Comparison of ENCODE assay signal across 26 cellular contexts in genomic region chr1:32234792-32235191, GRCh38. TPM values are rescaled to one million over a fixed set of nuclear protein-coding genes. Genes with fewer than 3 reads are reported as not detected.
DNase-seq lines count a peak whose midpoint lies in the region; ATAC-seq lines count a peak whose summit lies in the region.
"Had no signal": no experiment of that assay in that cellular context is flagged by ENCODE, and none has a peak within 500 bp of the region (broad histone marks: within the 10 kb centered on the region; RNA-seq: fewer than 3 reads in every experiment).

No MANE protein-coding gene starts in this region.

- no peak overlapping the region for H3K4ac ChIP-seq in trophoblast cell (ENCODE audit: low read depth, low read length)

- DNase-seq in GM23248 (no peak), NCI-H526 treated with DMSO at 0.1 percent for 48 hours (lab: John Stamatoyannopoulos, UW) (peak; percentile 28), cerebellar cortex (ENCODE audit: low spot score) (peak; percentile 51), trophoblast cell (no peak), DMS79 (lab: John Stamatoyannopoulos, UW) (no peak)
- DNase-seq: activated CD4-positive, CD25-positive, alpha-beta regulatory T cell treated with anti-CD3 and anti-CD28 coated beads, Interleukin-2, amount 50 U/mL, for 72 hours; activated naive CD4-positive, alpha-beta T cell treated with anti-CD3 and anti-CD28 coated beads for 36 hours; activated T-cell treated with anti-CD3 and anti-CD28 coated beads, Interleukin-2, amount 50 U/mL, for 72 hours; CD4-positive, CD25-positive, alpha-beta regulatory T cell; DMS 273 treated with DMSO at 0.1 percent for 48 hours; left lung; midbrain; NCI-H510A treated with DMSO at 0.1 percent for 48 hours; stimulated activated CD4-positive, alpha-beta T cell treated with anti-CD3 and anti-CD28 coated beads, Interleukin-1b, Interleukin-23, amount 100 ng/mL, for 48 hours had no signal

- H3K36me3 ChIP-seq in GM23248 (ENCODE audit: low read depth) (peaks cover 16% of the 10 kb centered on the region), trophoblast cell (ENCODE audit: control insufficient read depth in 1 of 2, insufficient read depth in 2 of 2, low read length in 2 of 2) (peaks cover 9 to 22% of the 10 kb centered on the region in 2 experiments)

- H3K4me3 ChIP-seq in GM23248 (no peak overlapping the region), trophoblast cell (ENCODE audit: low read depth, low read length) (peak overlapping the region; percentile 19)
- H3K4me3 ChIP-seq: left lung, vagina had no signal

- no peak overlapping the region for H2BK5ac ChIP-seq in trophoblast cell (ENCODE audit: low read depth, low read length, poor library complexity)

- H3K9me2 ChIP-seq in GM23248 (ENCODE audit: insufficient read depth), result no peaks in the 10 kb centered on the region

- H4K91ac ChIP-seq in trophoblast cell (ENCODE audit: low read depth, low read length), result no peak overlapping the region

- no peak overlapping the region for H3K14ac ChIP-seq in trophoblast cell (ENCODE audit: low read length)

- no peak overlapping the region for H2BK120ac ChIP-seq in trophoblast cell (ENCODE audit: insufficient read depth, low read length, poor library complexity)

- H3K27me3 ChIP-seq in GM23248 (replicated peaks; ENCODE audit: insufficient read depth) (no peaks in the 10 kb centered on the region), trophoblast cell (ENCODE audit: insufficient read depth, low read length) (no peaks in the 10 kb centered on the region)
- H3K27me3 ChIP-seq: vagina had no signal

- peaks cover 34% of the 10 kb centered on the region for H3F3A ChIP-seq in GM23248 (ENCODE audit: insufficient read depth)

- 92 to 98% methylated on average over 7 of the region's 7 CpGs for WGBS in GM23248 (ENCODE audit: low coverage in 1 of 2, low lambda C conversion rate in 2 of 2, missing lambda C conversion rate in 2 of 2), 2 experiments
- no CpG with 5 or more reads among the region's 7 CpGs for WGBS in trophoblast cell (ENCODE audit: extremely low coverage, insufficient coverage, insufficient read length)

- H3K27ac ChIP-seq in GM23248 (peak overlapping the region; percentile 91), trophoblast cell (ENCODE audit: low read depth, low read length) (no peak overlapping the region)
- H3K27ac ChIP-seq: HL-60, vagina had no signal

- no peak overlapping the region for H4K12ac ChIP-seq in trophoblast cell (ENCODE audit: low read depth, low read length)

- H3K23ac ChIP-seq in trophoblast cell (ENCODE audit: low read length), result no peak overlapping the region

- H4K20me1 ChIP-seq in GM23248 (ENCODE audit: insufficient read depth), result no peaks in the 10 kb centered on the region

- ATAC-seq in HG03175 (IDR thresholded peaks at IDR 0.05; ENCODE audit: unreplicated experiment), result no peak
- ATAC-seq in HG02885 (IDR thresholded peaks at IDR 0.05; ENCODE audit: poor library complexity, unreplicated experiment), result no peak
- ATAC-seq: activated T-cell treated with anti-CD3 and anti-CD28 coated beads, Interleukin-2, amount 50 U/mL, for 72 hours; left lung; Right ventricle myocardium inferior had no signal

- no peaks in the 10 kb centered on the region for H3K79me2 ChIP-seq in GM23248 (ENCODE audit: insufficient read depth)
- no peaks in the 10 kb centered on the region for H3K79me2 ChIP-seq in trophoblast cell (ENCODE audit: control insufficient read depth, insufficient read depth, low read length, poor library complexity)

- H3K79me1 ChIP-seq in trophoblast cell (ENCODE audit: low read length), result no peaks in the 10 kb centered on the region

- no peak overlapping the region for H3K18ac ChIP-seq in trophoblast cell (ENCODE audit: low read length)

- H2AFZ ChIP-seq in GM23248 (no peak overlapping the region), trophoblast cell (ENCODE audit: insufficient read depth, low read length, poor library complexity) (no peak overlapping the region)

- 0 out of 2 replicates have a peak overlapping the region, but pooled peaks have one; percentile 65 for H3K9ac ChIP-seq in GM23248
- H3K9ac ChIP-seq in trophoblast cell (ENCODE audit: low read length), result no peak overlapping the region

- H3K9me3 ChIP-seq in GM23248 (ENCODE audit: low read depth) (no peaks in the 10 kb centered on the region), trophoblast cell (ENCODE audit: insufficient read depth, low read depth, low read length) (no peaks in the 10 kb centered on the region)
- H3K9me3 ChIP-seq: left lung, vagina had no signal

- H2BK12ac ChIP-seq in trophoblast cell (ENCODE audit: low read length), result no peak overlapping the region

- H4K8ac ChIP-seq in trophoblast cell (ENCODE audit: low read depth, low read length), result no peak overlapping the region

- H3K4me2 ChIP-seq in GM23248 (ENCODE audit: unreplicated experiment) (no peak overlapping the region), trophoblast cell (ENCODE audit: low read length) (no peak overlapping the region)

- H2AK5ac ChIP-seq in trophoblast cell (ENCODE audit: low read length), result no peak overlapping the region

- H3K4me1 ChIP-seq in GM23248 (ENCODE audit: insufficient read depth), result peaks cover 16% of the 10 kb centered on the region
- H3K4me1 ChIP-seq in trophoblast cell (ENCODE audit: control insufficient read depth in 1 of 2, insufficient read depth in 2 of 2, low read length in 2 of 2), result peaks cover 0 to 3% of the 10 kb centered on the region in 2 experiments

- in situ Hi-C loops in GM23248 (cut with MboI), result no loop called here

RNA-seq across cellular contexts. Expression of gene FAM167B, which starts 12.2 kb away (rescaled TPM):
- 3.0 and 4.2 TPM in 2 replicates for total RNA-seq in GM23248 (2014; rRNA removed; shearing (Covaris generic))
- 5.0 and 5.1 TPM in 2 replicates for polyA plus RNA-seq in GM23248 (2016; fragmentation: Nextera tagmentation; extraction: Ambion mirVana)
- polyA plus RNA-seq in trophoblast cell (2013), result 0.29 and 0.37 TPM in 2 replicates
- polyA plus RNA-seq: CD4-positive, CD25-positive, alpha-beta regulatory T cell had no signal

RNA-seq across cellular contexts. Expression of gene EIF3I, which starts 12.6 kb away (rescaled TPM):
- 266 and 286 TPM in 2 replicates for total RNA-seq in GM23248 (2014; rRNA removed; shearing (Covaris generic))
- polyA plus RNA-seq in GM23248 (2016; fragmentation: Nextera tagmentation; extraction: Ambion mirVana), result 259 and 265 TPM in 2 replicates
- 160 TPM in 2 replicates for polyA plus RNA-seq in trophoblast cell (2013)

RNA-seq across cellular contexts. Expression of gene TMEM234, which starts 12.6 kb away (rescaled TPM):
- 12.5 and 23.5 TPM in 2 replicates for total RNA-seq in GM23248 (2014; rRNA removed; shearing (Covaris generic))
- 25.6 and 26.1 TPM in 2 replicates for polyA plus RNA-seq in GM23248 (2016; fragmentation: Nextera tagmentation; extraction: Ambion mirVana)
- 10.1 and 10.9 TPM in 2 replicates for polyA plus RNA-seq in trophoblast cell (2013)

RNA-seq across cellular contexts. Expression of gene LCK, which starts 16.3 kb away (rescaled TPM):
- total RNA-seq in GM23248 (2014; rRNA removed; shearing (Covaris generic)), result not detected in 2 replicates
- polyA plus RNA-seq in GM23248 (2016; fragmentation: Nextera tagmentation; extraction: Ambion mirVana), result 0.24 TPM in 1 of 2 replicates, not detected in the other
- polyA plus RNA-seq in trophoblast cell (2013), result 0.17 and 0.25 TPM in 2 replicates
- total RNA-seq: endothelial cell of umbilical vein, temporal lobe had no signal

RNA-seq across cellular contexts. Expression of gene DCDC2B, which starts 25.9 kb away (rescaled TPM):
- total RNA-seq in GM23248 (2014; rRNA removed; shearing (Covaris generic)), result not detected in 2 replicates
- polyA plus RNA-seq in GM23248 (2016; fragmentation: Nextera tagmentation; extraction: Ambion mirVana), result 0.21 and 0.25 TPM in 2 replicates
- polyA plus RNA-seq in trophoblast cell (2013), result not detected in 2 replicates
- total RNA-seq: activated naive CD4-positive, alpha-beta T cell treated with anti-CD3 and anti-CD28 coated beads for 36 hours; cardiac septum; CD4-positive, CD25-positive, alpha-beta regulatory T cell; dermis microvascular lymphatic vessel endothelial cell; endothelial cell of umbilical vein; M059J; progenitor cell of endocrine pancreas; Right ventricle myocardium inferior; skeletal muscle tissue; temporal lobe; vagina had no signal
- polyA plus RNA-seq: endothelial cell of umbilical vein had no signal

Comparison
In these comparisons a context has a peak if more than half of its experiments do, and no peak if none do; other contexts are left out.
1. DNase-seq: peak in NCI-H526 treated with DMSO at 0.1 percent for 48 hours (single experiment) and cerebellar cortex (single experiment); none in GM23248 (single experiment), trophoblast cell (0 of 2) and DMS79 (single experiment).